In the genomic region with DNA sequence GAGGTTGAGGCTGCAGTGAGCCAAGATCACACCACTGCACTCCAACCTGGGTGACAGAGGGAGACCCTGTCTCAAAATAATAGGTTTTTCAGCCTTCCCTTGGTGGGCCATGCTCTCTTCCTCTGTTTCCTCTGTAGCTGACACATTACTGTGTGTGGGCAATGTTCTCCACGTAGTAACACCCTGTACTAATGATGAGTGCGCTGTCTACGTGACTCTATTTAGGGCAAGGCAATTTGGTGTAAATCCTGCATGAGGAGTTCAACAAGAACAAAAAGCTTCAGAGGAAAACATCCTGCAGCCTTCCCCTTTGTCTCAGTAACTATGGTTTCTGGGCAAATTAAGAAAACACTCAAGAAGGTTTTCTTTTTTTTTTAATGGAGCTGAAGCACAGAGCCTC, we compare ENCODE assay signal across 19 cellular contexts.
"Had no signal": no experiment of that assay in that cellular context is flagged by ENCODE, and none has a peak within 500 bp of the region (broad histone marks: within the 10 kb centered on the region; RNA-seq: fewer than 3 reads in every experiment).

No MANE protein-coding gene starts in this region.

- DNase-seq: activated CD4-positive, alpha-beta T cell treated with anti-CD3 and anti-CD28 coated beads, Interleukin-2, amount 50 U/mL, for 1 hour; activated CD8-positive, alpha-beta memory T cell treated with anti-CD3 and anti-CD28 coated beads, Interleukin-2, amount 50 U/mL, for 4 hours; activated effector memory CD4-positive, alpha-beta T cell treated with Interleukin-2 at 50 U/mL for 16 hours; activated naive CD4-positive, alpha-beta T cell; activated T-cell treated with anti-CD3 and anti-CD28 coated beads, Interleukin-2, amount 50 U/mL, for 1 hour; cerebellar nuclear complex; KG1; NCI-H1092; NCI-H146; NCI-H187 treated with DMSO at 0.1 percent for 48 hours; NCI-H2081 treated with DMSO at 0.1 percent for 48 hours; NCI-H2171 treated with DMSO at 0.1 percent for 48 hours; NCI-H524; Right ventricle myocardium superior; SK-N-SH; T-helper 1 cell; WERI-Rb-1 had no signal

- ATAC-seq: activated CD4-positive, alpha-beta T cell treated with anti-CD3 and anti-CD28 coated beads for 36 hours; body of pancreas had no signal
